30 cellular contexts compared by ENCODE assay signal in the genomic region with DNA sequence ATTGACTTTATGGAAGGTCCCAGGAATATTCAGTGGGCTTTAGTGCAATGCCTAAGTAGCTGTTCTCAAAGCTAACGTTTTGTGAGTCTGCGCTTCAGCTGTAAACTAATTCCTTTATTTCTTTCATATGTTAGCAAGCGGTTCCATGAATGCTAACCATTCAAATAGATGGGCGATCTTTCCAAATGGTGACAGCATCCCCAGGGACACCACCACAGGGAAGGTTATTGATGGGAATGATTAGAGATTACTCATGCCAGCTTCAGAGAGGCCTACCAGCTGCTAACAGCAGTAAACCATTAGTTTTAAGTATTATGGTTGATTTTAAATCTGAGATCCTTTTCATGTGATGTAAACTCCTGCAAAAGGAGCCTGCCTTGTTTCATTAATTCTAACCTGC.
"Had no signal": no experiment of that assay in that cellular context is flagged by ENCODE, and none has a peak within 500 bp of the region (broad histone marks: within the 10 kb centered on the region; RNA-seq: fewer than 3 reads in every experiment).

No MANE protein-coding gene starts in this region.

- H3K27me3 Mint-ChIP-seq: activated CD4-positive, alpha-beta memory T cell treated with anti-CD3 and anti-CD28 coated beads for 36 hours; activated CD4-positive, alpha-beta T cell treated with anti-CD3 and anti-CD28 coated beads for 36 hours; activated CD4-positive, alpha-beta T cell treated with anti-CD3 and anti-CD28 coated beads, Interleukin-2, amount 10 ng/mL, durations not matched to agents 24 days and 14 days; activated CD8-positive, alpha-beta memory T cell treated with anti-CD3 and anti-CD28 coated beads, Interleukin-2, amount 10 ng/mL, durations not matched to agents 7 days and 5 days; activated naive CD4-positive, alpha-beta T cell treated with anti-CD3 and anti-CD28 coated beads, Interleukin-2, amount 10 ng/mL, durations not matched to agents 7 days and 5 days; activated naive CD8-positive, alpha-beta T cell had no signal

- H3K27ac ChIP-seq: brain microvascular endothelial cell, esophagus muscularis mucosa, hepatocyte had no signal

- H3K4me1 Mint-ChIP-seq: activated CD4-positive, alpha-beta T cell treated with anti-CD3 and anti-CD28 coated beads for 36 hours; activated CD4-positive, alpha-beta T cell treated with anti-CD3 and anti-CD28 coated beads, Interleukin-2, amount 10 ng/mL, durations not matched to agents 24 days and 14 days; activated CD8-positive, alpha-beta memory T cell treated with anti-CD3 and anti-CD28 coated beads, Interleukin-2, amount 10 ng/mL, durations not matched to agents 7 days and 5 days; activated naive CD4-positive, alpha-beta T cell treated with anti-CD3 and anti-CD28 coated beads, Interleukin-2, amount 10 ng/mL, durations not matched to agents 7 days and 5 days; T-helper 17 cell had no signal

- H3K36me3 ChIP-seq: brain microvascular endothelial cell, esophagus muscularis mucosa, gastroesophageal sphincter, heart right ventricle had no signal

- H3K4me3 ChIP-seq: esophagus muscularis mucosa, gastroesophageal sphincter, heart right ventricle, hepatocyte had no signal

- H3K36me3 Mint-ChIP-seq: activated CD4-positive, alpha-beta memory T cell treated with anti-CD3 and anti-CD28 coated beads for 36 hours; activated CD8-positive, alpha-beta memory T cell treated with anti-CD3 and anti-CD28 coated beads, Interleukin-2, amount 10 ng/mL, durations not matched to agents 7 days and 5 days; activated naive CD4-positive, alpha-beta T cell treated with anti-CD3 and anti-CD28 coated beads, Interleukin-2, amount 10 ng/mL, durations not matched to agents 7 days and 5 days; activated naive CD8-positive, alpha-beta T cell had no signal

- DNase-seq: activated CD4-positive, alpha-beta memory T cell treated with anti-CD3 and anti-CD28 coated beads for 36 hours; activated CD4-positive, alpha-beta T cell treated with anti-CD3 and anti-CD28 coated beads for 36 hours; activated CD4-positive, alpha-beta T cell treated with anti-CD3 and anti-CD28 coated beads, Interleukin-2, amount 10 ng/mL, durations not matched to agents 24 days and 14 days; activated CD4-positive, CD25-positive, alpha-beta regulatory T cell; activated CD4-positive, CD25-positive, alpha-beta regulatory T cell treated with anti-CD3 and anti-CD28 coated beads, Interleukin-2, amount 50 U/mL, for 72 hours; activated CD8-positive, alpha-beta memory T cell treated with anti-CD3 and anti-CD28 coated beads, Interleukin-2, amount 10 ng/mL, durations not matched to agents 7 days and 5 days; activated CD8-positive, alpha-beta memory T cell treated with anti-CD3 and anti-CD28 coated beads, Interleukin-2, amount 50 U/mL, for 4 hours; activated CD8-positive, alpha-beta T cell treated with anti-CD3 and anti-CD28 coated beads, Interleukin-2, amount 10 ng/mL, durations not matched to agents 7 days and 5 days; activated gamma-delta T cell; activated naive CD4-positive, alpha-beta T cell; activated naive CD4-positive, alpha-beta T cell treated with anti-CD3 and anti-CD28 coated beads, Interleukin-2, amount 10 ng/mL, durations not matched to agents 7 days and 5 days; activated T-cell treated with anti-CD3 and anti-CD28 coated beads, Interleukin-2, amount 50 U/mL, for 1 hour; activated T-cell treated with anti-CD3 and anti-CD28 coated beads, Interleukin-2, amount 50 U/mL, for 48 hours; amniotic stem cell; anterior cingulate cortex; brain microvascular endothelial cell; caudate nucleus; cortex of kidney; dermis blood vessel endothelial cell; effector CD4-positive, alpha-beta T cell; effector memory CD8-positive, alpha-beta T cell; erythroblast; foreskin melanocyte; heart right ventricle; T-helper 17 cell had no signal

- H3K27me3 ChIP-seq: brain microvascular endothelial cell, esophagus muscularis mucosa, gastroesophageal sphincter, heart right ventricle, hepatocyte had no signal

- H3K9me3 Mint-ChIP-seq: activated CD4-positive, alpha-beta memory T cell treated with anti-CD3 and anti-CD28 coated beads for 36 hours; activated CD4-positive, alpha-beta T cell treated with anti-CD3 and anti-CD28 coated beads, Interleukin-2, amount 10 ng/mL, durations not matched to agents 24 days and 14 days; activated naive CD4-positive, alpha-beta T cell treated with anti-CD3 and anti-CD28 coated beads, Interleukin-2, amount 10 ng/mL, durations not matched to agents 7 days and 5 days; activated T-helper 1 cell treated with anti-CD3 and anti-CD28 coated beads, Interleukin-12 subunit alpha, Interleukin-12 subunit beta, Interleukin-2, Interleukin-4 antibody, amounts not matched to agents 30 ng/mL and 10 ng/mL and 1 ng/mL, durations not matched to agents 14 hours and 24 hours and 36 hours; effector memory CD8-positive, alpha-beta T cell had no signal

- H3K27ac Mint-ChIP-seq: activated CD4-positive, alpha-beta memory T cell treated with anti-CD3 and anti-CD28 coated beads for 36 hours; activated CD4-positive, alpha-beta T cell treated with anti-CD3 and anti-CD28 coated beads for 36 hours; activated CD4-positive, alpha-beta T cell treated with anti-CD3 and anti-CD28 coated beads, Interleukin-2, amount 10 ng/mL, durations not matched to agents 24 days and 14 days; activated CD8-positive, alpha-beta memory T cell treated with anti-CD3 and anti-CD28 coated beads, Interleukin-2, amount 10 ng/mL, durations not matched to agents 7 days and 5 days; activated CD8-positive, alpha-beta T cell treated with anti-CD3 and anti-CD28 coated beads, Interleukin-2, amount 10 ng/mL, durations not matched to agents 7 days and 5 days; activated naive CD4-positive, alpha-beta T cell treated with anti-CD3 and anti-CD28 coated beads, Interleukin-2, amount 10 ng/mL, durations not matched to agents 7 days and 5 days; activated naive CD8-positive, alpha-beta T cell; activated T-helper 1 cell treated with anti-CD3 and anti-CD28 coated beads, Interleukin-12 subunit alpha, Interleukin-12 subunit beta, Interleukin-2, Interleukin-4 antibody, amounts not matched to agents 30 ng/mL and 10 ng/mL and 1 ng/mL, durations not matched to agents 14 hours and 24 hours and 36 hours; effector memory CD8-positive, alpha-beta T cell; T-helper 17 cell had no signal

- ATAC-seq: activated CD4-positive, alpha-beta T cell treated with anti-CD3 and anti-CD28 coated beads for 36 hours; activated CD8-positive, alpha-beta memory T cell treated with anti-CD3 and anti-CD28 coated beads, Interleukin-2, amount 10 ng/mL, durations not matched to agents 7 days and 5 days; activated CD8-positive, alpha-beta T cell treated with anti-CD3 and anti-CD28 coated beads, Interleukin-2, amount 10 ng/mL, durations not matched to agents 7 days and 5 days; effector memory CD8-positive, alpha-beta T cell; gastroesophageal sphincter; T-helper 17 cell had no signal

- H3K4me3 Mint-ChIP-seq: activated CD4-positive, alpha-beta memory T cell treated with anti-CD3 and anti-CD28 coated beads for 36 hours; activated CD4-positive, alpha-beta T cell treated with anti-CD3 and anti-CD28 coated beads for 36 hours; activated CD4-positive, alpha-beta T cell treated with anti-CD3 and anti-CD28 coated beads, Interleukin-2, amount 10 ng/mL, durations not matched to agents 24 days and 14 days; activated CD8-positive, alpha-beta memory T cell treated with anti-CD3 and anti-CD28 coated beads, Interleukin-2, amount 10 ng/mL, durations not matched to agents 7 days and 5 days; activated CD8-positive, alpha-beta T cell treated with anti-CD3 and anti-CD28 coated beads, Interleukin-2, amount 10 ng/mL, durations not matched to agents 7 days and 5 days; activated naive CD4-positive, alpha-beta T cell treated with anti-CD3 and anti-CD28 coated beads, Interleukin-2, amount 10 ng/mL, durations not matched to agents 7 days and 5 days; activated naive CD8-positive, alpha-beta T cell; activated T-helper 1 cell treated with anti-CD3 and anti-CD28 coated beads, Interleukin-12 subunit alpha, Interleukin-12 subunit beta, Interleukin-2, Interleukin-4 antibody, amounts not matched to agents 30 ng/mL and 10 ng/mL and 1 ng/mL, durations not matched to agents 14 hours and 24 hours and 36 hours; effector memory CD8-positive, alpha-beta T cell; T-helper 17 cell had no signal

- H3K9me3 ChIP-seq: esophagus muscularis mucosa, gastroesophageal sphincter, heart right ventricle had no signal
